17 cellular contexts compared by ENCODE assay signal in genomic region chr2:59594671-59595222, GRCh38.
DNase-seq lines count a peak whose midpoint lies in the region; ATAC-seq, FAIRE-seq and TF ChIP-seq lines count a peak whose summit lies in the region.
"Had no signal": no experiment of that assay in that cellular context is flagged by ENCODE, and none has a peak within 500 bp of the region (broad histone marks: within the 10 kb centered on the region; RNA-seq: fewer than 3 reads in every experiment).

No MANE protein-coding gene starts in this region.

- peaks cover 7 to 24% (median 13%) of the 10 kb centered on the region in 7 donors for H3K9me3 Mint-ChIP-seq in naive B cell
- H3K9me3 Mint-ChIP-seq: activated T-cell treated with anti-CD3 and anti-CD28 coated beads, Interleukin-2, amount 50 U/mL, for 24 hours had no signal

- no peaks in the 10 kb centered on the region for H3K36me3 ChIP-seq in HepG2 (replicated peaks in 1 of 2; ENCODE audit: control insufficient read depth in 1 of 2, insufficient read depth in 2 of 2, low read length in 2 of 2)
- H3K36me3 ChIP-seq in ascending aorta: no peaks in the 10 kb centered on the region
- H3K36me3 ChIP-seq: BLaER1 treated with 17β-estradiol and CSF1 and Interleukin-3, amounts not matched to agents 10 nM and 100 nM; esophagus muscularis mucosa; right lobe of liver had no signal

- no peaks in the 10 kb centered on the region for H4K20me1 ChIP-seq in HepG2 (ENCODE audit: insufficient read depth, low read length)
- H4K20me1 ChIP-seq: BLaER1 treated with 17β-estradiol and CSF1 and Interleukin-3, amounts not matched to agents 10 nM and 100 nM had no signal

- BruUV-seq in HepG2 (replicated peaks; lab: Mats Ljungman, UMichigan): no TSS peak

- CTCF ChIA-PET in HepG2 (lab: Yijun Ruan, JAX; ENCODE audit: low intra/inter-chr PET ratio, low total read pairs): no interaction called here

- intact Hi-C loops in HepG2 (cut with micrococcal nuclease; ENCODE audit: unreplicated experiment): no loop called here
- intact Hi-C loops in ascending aorta (cut with DNase I): no loop called here

- DNase-seq in KG1 (lab: John Stamatoyannopoulos, UW) (peak; percentile 78), naive B cell (peak; percentile 18), HepG2 (ENCODE audit: low spot score) (no peak), ascending aorta (ENCODE audit: low spot score in 2 of 2) (no peak), epidermal melanocyte (ENCODE audit: insufficient read length, low spot score) (no peak)
- no peak for DNase-seq in effector CD4-positive, alpha-beta T cell
- DNase-seq: activated T-cell treated with anti-CD3 and anti-CD28 coated beads, Interleukin-2, amount 50 U/mL, for 24 hours; amniotic stem cell; cortex of kidney; hypothalamus; NCI-H1105; right lobe of liver had no signal

- no peaks in the 10 kb centered on the region for H3K79me2 ChIP-seq in HepG2 (ENCODE audit: insufficient read depth, low read length)

- no peak overlapping the region for H3K27ac ChIP-seq in HepG2 (ENCODE audit: extremely low read length, insufficient read depth, low read length)
- H3K27ac ChIP-seq in ascending aorta: no peak overlapping the region
- H3K27ac ChIP-seq: BLaER1 treated with 17β-estradiol and CSF1 and Interleukin-3, amounts not matched to agents 10 nM and 100 nM; esophagus muscularis mucosa; right lobe of liver had no signal

- no peak overlapping the region for H2AFZ ChIP-seq in HepG2 (ENCODE audit: low read length)

- no peak for TF ChIP-seq POLR2A in HepG2 (IDR thresholded peaks at IDR 0.05; ENCODE audit: insufficient read depth in 1 of 2, low read depth in 2 of 2, low read length in 2 of 2)

- no peak for TF ChIP-seq CTCF in HepG2 (CRISPR knock-in tag; IDR thresholded peaks at IDR 0.05)
- no peak for TF ChIP-seq CTCF in ascending aorta (IDR thresholded peaks at IDR 0.05)

- TF ChIP-seq RAD21 in HepG2 (CRISPR knock-in tag; IDR thresholded peaks at IDR 0.05): no peak

- POLR2A ChIA-PET in HepG2 (lab: Yijun Ruan, JAX): no interaction called here

- ATAC-seq in GM18867 (IDR thresholded peaks at IDR 0.05; ENCODE audit: unreplicated experiment): peak; percentile 74
- ATAC-seq in GM21576 (IDR thresholded peaks at IDR 0.05; ENCODE audit: unreplicated experiment): peak; percentile 59
- peak; percentile 88 to 91 for ATAC-seq in naive B cell (ENCODE audit: low read depth in 2 of 2)
- no peak for ATAC-seq in HepG2
- ATAC-seq: activated CD4-positive, CD25-positive, alpha-beta regulatory T cell treated with anti-CD3 and anti-CD28 coated beads, Interleukin-2, amount 50 U/mL, for 24 hours; right lobe of liver had no signal

- TF ChIP-seq EP300 in HepG2 (IDR thresholded peaks at IDR 0.05; ENCODE audit: low read depth in 2 of 2, low read length in 2 of 2): no peak
- TF ChIP-seq EP300 in HepG2 (CRISPR knock-in tag; IDR thresholded peaks at IDR 0.05; ENCODE audit: borderline replicate concordance): no peak

- H3K27ac Mint-ChIP-seq in naive B cell: peak overlapping the region; percentile 72 to 95 (median 85)
- H3K27ac Mint-ChIP-seq: activated T-cell treated with anti-CD3 and anti-CD28 coated beads, Interleukin-2, amount 50 U/mL, for 24 hours had no signal

- in situ Hi-C loops in HepG2 (cut with HindIII; ENCODE audit: extremely low pct_ligation_motif_present, low pct_unique_long_range_greater_than_20kb): no loop called here

- no peak for FAIRE-seq in HepG2 (lab: Jason Lieb, UNC)

- H3K27me3 ChIP-seq in HepG2 (ENCODE audit: control insufficient read depth in 1 of 2, insufficient read depth in 2 of 2, low read length in 2 of 2) (no peaks in the 10 kb centered on the region), ascending aorta (no peaks in the 10 kb centered on the region)
- H3K27me3 ChIP-seq: BLaER1 treated with 17β-estradiol and CSF1 and Interleukin-3, amounts not matched to agents 10 nM and 100 nM; esophagus muscularis mucosa; right lobe of liver had no signal

- H3K4me3 ChIP-seq in HepG2 (replicated peaks in 1 of 3; ENCODE audit: insufficient read depth in 1 of 3, low read depth in 2 of 3, low read length in 3 of 3) (no peak overlapping the region), ascending aorta (no peak overlapping the region)
- H3K4me3 ChIP-seq: BLaER1 treated with 17β-estradiol and CSF1 and Interleukin-3, amounts not matched to agents 10 nM and 100 nM; esophagus muscularis mucosa; right lobe of liver had no signal

- H3K9me3 ChIP-seq in HepG2 (ENCODE audit: low read length) (peaks cover 11% of the 10 kb centered on the region; the same call in 1 of the 2 replicates), ascending aorta (no peaks in the 10 kb centered on the region)
- H3K9me3 ChIP-seq: BLaER1 treated with 17β-estradiol and CSF1 and Interleukin-3, amounts not matched to agents 10 nM and 100 nM; esophagus muscularis mucosa; right lobe of liver had no signal

- peaks cover 7 to 20% of the 10 kb centered on the region in 2 donors for H3K36me3 Mint-ChIP-seq in naive B cell

- H3K27me3 Mint-ChIP-seq in naive B cell: no peaks in the 10 kb centered on the region
- H3K27me3 Mint-ChIP-seq: activated T-cell treated with anti-CD3 and anti-CD28 coated beads, Interleukin-2, amount 50 U/mL, for 24 hours had no signal

- H3K4me2 ChIP-seq in HepG2 (ENCODE audit: low read depth, low read length): no peak overlapping the region

- peaks cover 21 to 27% (median 25%) of the 10 kb centered on the region in 3 donors for H3K4me1 Mint-ChIP-seq in naive B cell

- H3K4me1 ChIP-seq in HepG2 (ENCODE audit: insufficient read depth, low read length): no peaks in the 10 kb centered on the region
- no peaks in the 10 kb centered on the region for H3K4me1 ChIP-seq in ascending aorta
- H3K4me1 ChIP-seq: esophagus muscularis mucosa, right lobe of liver had no signal

- H3K9ac ChIP-seq in HepG2 (ENCODE audit: insufficient read depth, low read depth, low read length): no peak overlapping the region
- H3K9ac ChIP-seq: BLaER1 treated with 17β-estradiol and CSF1 and Interleukin-3, amounts not matched to agents 10 nM and 100 nM had no signal

- peak overlapping the region in 7 of 8 donors; percentile 21 to 85 (median 81) for H3K4me3 Mint-ChIP-seq in naive B cell
- H3K4me3 Mint-ChIP-seq: activated T-cell treated with anti-CD3 and anti-CD28 coated beads, Interleukin-2, amount 50 U/mL, for 24 hours had no signal

- 39% methylated on average over 5 of the region's 5 CpGs for WGBS in HepG2 (ENCODE audit: low lambda C conversion rate)

TF ChIP-seq in HepG2, 621 proteins besides CTCF, POLR2A, EP300 and RAD21 (continues in another document):
- TF ChIP-seq EEA1 (CRISPR knock-in tag; IDR thresholded peaks at IDR 0.05; ENCODE audit: borderline replicate concordance) (no peak), HNRNPLL (IDR thresholded peaks at IDR 0.05; ENCODE audit: low read depth, low read length, poor library complexity, severe bottlenecking) (no peak), MXD4 (CRISPR knock-in tag; IDR thresholded peaks at IDR 0.05) (no peak), STAG1 (CRISPR knock-in tag; IDR thresholded peaks at IDR 0.05) (no peak), ZNF501 (CRISPR knock-in tag; IDR thresholded peaks at IDR 0.05) (no peak), IRF9 (CRISPR knock-in tag; IDR thresholded peaks at IDR 0.05; ENCODE audit: borderline replicate concordance) (no peak), ZNF253 (CRISPR knock-in tag; IDR thresholded peaks at IDR 0.05; ENCODE audit: borderline replicate concordance) (no peak), ARID4A (CRISPR knock-in tag; IDR thresholded peaks at IDR 0.05; ENCODE audit: borderline replicate concordance) (no peak), ZNF530 (CRISPR knock-in tag; IDR thresholded peaks at IDR 0.05; ENCODE audit: low read depth) (no peak)

Comparison
In these comparisons a context has a peak if more than half of its experiments do, and no peak if none do; other contexts are left out.
1. DNase-seq: peak in KG1 (single experiment) and naive B cell (single experiment); none in HepG2 (single experiment), effector CD4-positive, alpha-beta T cell (single experiment), ascending aorta (0 of 2) and epidermal melanocyte (single experiment).